8 cellular contexts compared by ENCODE assay signal in genomic region chr1:178341218-178341956, GRCh38.
DNase-seq lines count a peak whose midpoint lies in the region; ATAC-seq lines count a peak whose summit lies in the region.

No MANE protein-coding gene starts in this region.

- H3K4me3 ChIP-seq in stomach smooth muscle (ENCODE audit: low read length in 2 of 2), result peak overlapping the region; percentile 47 to 50

- ATAC-seq in GM19023 (IDR thresholded peaks at IDR 0.05; ENCODE audit: unreplicated experiment), result no peak

- H3K4me1 ChIP-seq in stomach smooth muscle (ENCODE audit: control insufficient read depth, insufficient read depth, low read length), result peaks cover 2% of the 10 kb centered on the region

- DNase-seq in HS-5 (ENCODE audit: low read depth) (peak; percentile 66), cerebellar cortex (ENCODE audit: low spot score) (peak; percentile 26), islet precursor cell (peak; percentile 97), T-helper 9 cell (no peak), NCI-H1436 treated with DMSO at 0.1 percent for 48 hours (lab: John Stamatoyannopoulos, UW) (no peak)
- no peak for DNase-seq in stimulated activated CD8-positive, alpha-beta memory T cell treated with anti-CD3 and anti-CD28 coated beads, Interleukin-4, amount 100 ng/mL, for 48 hours

- no peaks in the 10 kb centered on the region for H3K9me3 ChIP-seq in stomach smooth muscle (ENCODE audit: control insufficient read depth in 2 of 2, low read length in 2 of 2)

- no peak overlapping the region for H3K27ac ChIP-seq in stomach smooth muscle (ENCODE audit: low read length)

- no peaks in the 10 kb centered on the region for H3K27me3 ChIP-seq in stomach smooth muscle (ENCODE audit: control insufficient read depth in 1 of 2, insufficient read depth in 2 of 2, low read length in 2 of 2)

- no peaks in the 10 kb centered on the region for H3K36me3 ChIP-seq in stomach smooth muscle (ENCODE audit: control insufficient read depth in 2 of 2, insufficient read depth in 2 of 2, low read length in 2 of 2)

- no peak overlapping the region for H3K9ac ChIP-seq in stomach smooth muscle (ENCODE audit: low read length in 2 of 2)

Comparison
In these comparisons a context has a peak if more than half of its experiments do, and no peak if none do; other contexts are left out.
1. DNase-seq: peak in HS-5 (single experiment), cerebellar cortex (single experiment) and islet precursor cell (single experiment); none in T-helper 9 cell (single experiment), stimulated activated CD8-positive, alpha-beta memory T cell treated with anti-CD3 and anti-CD28 coated beads, Interleukin-4, amount 100 ng/mL, for 48 hours (single experiment) and NCI-H1436 treated with DMSO at 0.1 percent for 48 hours (single experiment).